Comparison of ENCODE assay signal across 1 cellular context in the genomic region with DNA sequence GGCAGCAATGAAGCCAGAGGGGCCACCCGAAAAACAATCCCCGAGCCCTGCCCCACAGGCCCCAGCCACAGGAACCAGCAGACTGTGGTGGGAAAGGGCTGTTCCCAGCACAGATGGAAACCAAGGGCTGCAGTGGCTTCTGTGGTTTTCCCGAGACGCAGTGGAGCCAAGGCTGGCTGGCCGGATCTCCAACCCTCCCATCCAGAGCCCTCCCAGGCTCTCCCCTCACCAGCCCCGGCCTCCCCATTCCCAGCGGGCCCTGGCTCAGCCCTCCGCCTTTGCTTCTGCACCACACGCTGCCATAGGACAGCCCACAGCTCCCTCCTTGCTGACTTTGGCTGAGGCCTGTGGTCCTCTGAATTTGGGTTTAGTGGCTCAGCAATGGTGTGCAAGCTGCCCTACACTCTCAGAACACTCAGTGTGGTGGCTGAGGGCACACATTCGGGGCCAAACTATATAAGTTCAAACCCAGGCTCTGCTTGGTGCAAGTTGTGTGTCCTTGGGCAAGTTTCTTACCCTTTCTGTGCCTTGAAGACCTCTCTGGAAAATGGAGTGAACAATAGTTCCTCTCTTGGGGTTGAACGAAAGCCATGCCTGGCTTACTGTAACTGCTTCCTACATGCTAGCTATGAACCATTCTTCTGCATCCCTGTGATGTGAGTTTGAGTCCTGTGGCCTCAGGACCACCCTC.
TF ChIP-seq lines count a peak whose summit lies in the region.

No MANE protein-coding gene starts in this region.

TF ChIP-seq in GM12878, 131 proteins besides CTCF, POLR2A, EP300 and RAD21 (continued from another document):
- TF ChIP-seq, protein P1, sequence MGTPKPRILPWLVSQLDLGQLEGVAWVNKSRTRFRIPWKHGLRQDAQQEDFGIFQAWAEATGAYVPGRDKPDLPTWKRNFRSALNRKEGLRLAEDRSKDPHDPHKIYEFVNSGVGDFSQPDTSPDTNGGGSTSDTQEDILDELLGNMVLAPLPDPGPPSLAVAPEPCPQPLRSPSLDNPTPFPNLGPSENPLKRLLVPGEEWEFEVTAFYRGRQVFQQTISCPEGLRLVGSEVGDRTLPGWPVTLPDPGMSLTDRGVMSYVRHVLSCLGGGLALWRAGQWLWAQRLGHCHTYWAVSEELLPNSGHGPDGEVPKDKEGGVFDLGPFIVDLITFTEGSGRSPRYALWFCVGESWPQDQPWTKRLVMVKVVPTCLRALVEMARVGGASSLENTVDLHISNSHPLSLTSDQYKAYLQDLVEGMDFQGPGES (IDR thresholded peaks at IDR 0.05) = no peak
- no peak for TF ChIP-seq IKZF1 (conservative IDR thresholded peaks at IDR 0.05)
- TF ChIP-seq, protein P2, sequence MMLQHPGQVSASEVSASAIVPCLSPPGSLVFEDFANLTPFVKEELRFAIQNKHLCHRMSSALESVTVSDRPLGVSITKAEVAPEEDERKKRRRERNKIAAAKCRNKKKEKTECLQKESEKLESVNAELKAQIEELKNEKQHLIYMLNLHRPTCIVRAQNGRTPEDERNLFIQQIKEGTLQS (IDR thresholded peaks at IDR 0.05; ENCODE audit: borderline replicate concordance, extremely low read depth, low read depth, low read length) = no peak
